19 cellular contexts compared by ENCODE assay signal in genomic region chr7:6379881-6380280, GRCh38. TPM values are rescaled to one million over a fixed set of nuclear protein-coding genes. Genes with fewer than 3 reads are reported as not detected.
DNase-seq lines count a peak whose midpoint lies in the region; ATAC-seq and TF ChIP-seq lines count a peak whose summit lies in the region.
"Had no signal": no experiment of that assay in that cellular context is flagged by ENCODE, and none has a peak within 500 bp of the region (broad histone marks: within the 10 kb centered on the region; RNA-seq: fewer than 3 reads in every experiment).

No MANE protein-coding gene starts in this region.

- no peaks in the 10 kb centered on the region for H3K9me3 ChIP-seq in Caco-2
- no peaks in the 10 kb centered on the region for H3K9me3 ChIP-seq in colonic mucosa

- no peak overlapping the region for H3K27ac ChIP-seq in colonic mucosa

- H3K27me3 Mint-ChIP-seq in stimulated activated naive CD8-positive, alpha-beta T cell treated with anti-CD3 and anti-CD28 coated beads, Interleukin-15, Interleukin-2, amounts not matched to agents 100 ng/mL and 50 ng/mL, for 24 hours: no peaks in the 10 kb centered on the region
- no peaks in the 10 kb centered on the region for H3K27me3 Mint-ChIP-seq in stimulated activated naive CD8-positive, alpha-beta T cell treated with anti-CD3 and anti-CD28 coated beads, Interleukin-15, amount 100 ng/mL, for 72 hours
- no peaks in the 10 kb centered on the region for H3K27me3 Mint-ChIP-seq in activated T-helper 2 cell treated with anti-CD3 and anti-CD28 coated beads, Interferon-gamma antibody, Interleukin-2, Interleukin-4, amounts not matched to agents 10 μg/mL and 5 μg/mL and 100 μg/mL, durations not matched to agents 14 hours and 24 hours and 36 hours (ENCODE audit: low read depth)
- H3K27me3 Mint-ChIP-seq in naive B cell (no peaks in the 10 kb centered on the region), type B pancreatic cell (no peaks in the 10 kb centered on the region), Caco-2 (ENCODE audit: insufficient read depth, unreplicated experiment) (no peaks in the 10 kb centered on the region)

- peak overlapping the region; percentile 15 for H3K4me3 Mint-ChIP-seq in stimulated activated naive CD8-positive, alpha-beta T cell treated with anti-CD3 and anti-CD28 coated beads, Interleukin-15, Interleukin-2, amounts not matched to agents 100 ng/mL and 50 ng/mL, for 24 hours
- peak overlapping the region in 1 of 2 donors; percentile 46 for H3K4me3 Mint-ChIP-seq in stimulated activated naive CD8-positive, alpha-beta T cell treated with anti-CD3 and anti-CD28 coated beads, Interleukin-15, amount 100 ng/mL, for 72 hours
- peak overlapping the region; percentile 34 for H3K4me3 Mint-ChIP-seq in activated T-helper 2 cell treated with anti-CD3 and anti-CD28 coated beads, Interferon-gamma antibody, Interleukin-2, Interleukin-4, amounts not matched to agents 10 μg/mL and 5 μg/mL and 100 μg/mL, durations not matched to agents 14 hours and 24 hours and 36 hours (ENCODE audit: low read depth)
- H3K4me3 Mint-ChIP-seq in naive B cell: no peak overlapping the region
- peak overlapping the region; percentile 1 for H3K4me3 Mint-ChIP-seq in type B pancreatic cell
- no peak overlapping the region for H3K4me3 Mint-ChIP-seq in Caco-2 (ENCODE audit: unreplicated experiment)
- H3K4me3 Mint-ChIP-seq: T-helper 1 cell treated with Interleukin-12 subunit alpha and Interleukin-12 subunit beta and Interleukin-4 antibody, amounts not matched to agents 30 μg/mL and 1 μg/mL, for 36 hours had no signal

- H3K4me1 ChIP-seq in Caco-2 (peaks cover 46% of the 10 kb centered on the region), colonic mucosa (peaks cover 33% of the 10 kb centered on the region)

- no TSS peak for BruUV-seq in Caco-2 (replicated peaks; lab: Mats Ljungman, UMichigan)

- peak overlapping the region; percentile 64 for H3K27ac Mint-ChIP-seq in stimulated activated naive CD8-positive, alpha-beta T cell treated with anti-CD3 and anti-CD28 coated beads, Interleukin-15, Interleukin-2, amounts not matched to agents 100 ng/mL and 50 ng/mL, for 24 hours
- no peak overlapping the region for H3K27ac Mint-ChIP-seq in stimulated activated naive CD8-positive, alpha-beta T cell treated with anti-CD3 and anti-CD28 coated beads, Interleukin-15, amount 100 ng/mL, for 72 hours
- peak overlapping the region; percentile 10 for H3K27ac Mint-ChIP-seq in activated T-helper 2 cell treated with anti-CD3 and anti-CD28 coated beads, Interferon-gamma antibody, Interleukin-2, Interleukin-4, amounts not matched to agents 10 μg/mL and 5 μg/mL and 100 μg/mL, durations not matched to agents 14 hours and 24 hours and 36 hours
- H3K27ac Mint-ChIP-seq in naive B cell: peak overlapping the region; percentile 5 to 92 (median 64)
- H3K27ac Mint-ChIP-seq in type B pancreatic cell: peak overlapping the region; percentile 44
- H3K27ac Mint-ChIP-seq in Caco-2 (ENCODE audit: unreplicated experiment): no peak overlapping the region
- H3K27ac Mint-ChIP-seq: T-helper 1 cell treated with Interleukin-12 subunit alpha and Interleukin-12 subunit beta and Interleukin-4 antibody, amounts not matched to agents 30 μg/mL and 1 μg/mL, for 36 hours had no signal

- no peaks in the 10 kb centered on the region for H3K27me3 ChIP-seq in Caco-2 (replicated peaks; ENCODE audit: control insufficient read depth, insufficient read depth, low read length)
- H3K27me3 ChIP-seq in colonic mucosa: no peaks in the 10 kb centered on the region

- H3K4me3 ChIP-seq in Caco-2 (ENCODE audit: low read depth, low read length) (no peak overlapping the region), colonic mucosa (no peak overlapping the region)

- no peak for ATAC-seq in stimulated activated naive CD8-positive, alpha-beta T cell treated with anti-CD3 and anti-CD28 coated beads, Interleukin-15, amount 100 ng/mL, for 72 hours
- no peak for ATAC-seq in naive B cell (ENCODE audit: low read depth in 2 of 2)

- peak overlapping the region in 1 of 2 donors; percentile 26 for H3K9ac ChIP-seq in colonic mucosa (ENCODE audit: low read depth in 2 of 2, low read length in 2 of 2)

- CTCF ChIA-PET in Caco-2 (lab: Charles Lee): no interaction called here

- H3K36me3 Mint-ChIP-seq in stimulated activated naive CD8-positive, alpha-beta T cell treated with anti-CD3 and anti-CD28 coated beads, Interleukin-15, Interleukin-2, amounts not matched to agents 100 ng/mL and 50 ng/mL, for 24 hours (ENCODE audit: low read depth): peaks cover 47% of the 10 kb centered on the region
- peaks cover 45% of the 10 kb centered on the region for H3K36me3 Mint-ChIP-seq in activated T-helper 2 cell treated with anti-CD3 and anti-CD28 coated beads, Interferon-gamma antibody, Interleukin-2, Interleukin-4, amounts not matched to agents 10 μg/mL and 5 μg/mL and 100 μg/mL, durations not matched to agents 14 hours and 24 hours and 36 hours (ENCODE audit: low read depth)
- H3K36me3 Mint-ChIP-seq in naive B cell (no peaks in the 10 kb centered on the region), type B pancreatic cell (peaks cover 14% of the 10 kb centered on the region), Caco-2 (ENCODE audit: insufficient read depth, unreplicated experiment) (peaks cover 63% of the 10 kb centered on the region)

- intact Hi-C loops in activated T-helper 2 cell treated with anti-CD3 and anti-CD28 coated beads, Interferon-gamma antibody, Interleukin-2, Interleukin-4, amounts not matched to agents 10 μg/mL and 5 μg/mL and 100 μg/mL, durations not matched to agents 14 hours and 24 hours and 36 hours (cut with micrococcal nuclease): no loop called here
- intact Hi-C loops in Caco-2 (cut with micrococcal nuclease; ENCODE audit: unreplicated experiment) (loop anchor here (10.0 kb wide), 1 partner anchor 55 kb away; no protein-coding TSS in a partner anchor), colonic mucosa (cut with DNase I) (no loop called here)

- DNase-seq in stimulated activated naive CD8-positive, alpha-beta T cell treated with anti-CD3 and anti-CD28 coated beads, Interleukin-15, amount 100 ng/mL, for 72 hours: no peak
- no peak for DNase-seq in activated T-helper 2 cell treated with anti-CD3 and anti-CD28 coated beads, Interferon-gamma antibody, Interleukin-2, Interleukin-4, amounts not matched to agents 10 μg/mL and 5 μg/mL and 100 μg/mL, durations not matched to agents 14 hours and 24 hours and 36 hours (ENCODE audit: low spot score)
- DNase-seq in naive B cell (no peak), type B pancreatic cell (ENCODE audit: extremely low spot score, unreplicated experiment) (no peak), DMS53 treated with DMSO at 0.1 percent for 48 hours (lab: John Stamatoyannopoulos, UW; ENCODE audit: unreplicated experiment) (no peak), Caco-2 (no peak), colonic mucosa (no peak)
- DNase-seq: activated CD4-positive, alpha-beta T cell treated with anti-CD3 and anti-CD28 coated beads, Interleukin-2, amount 50 U/mL, for 48 hours; foreskin fibroblast; GDM1; H7; Kasumi-1; NCI-H1694; NCI-H510A treated with DMSO at 0.1 percent for 48 hours; retina; stimulated activated CD4-positive, alpha-beta T cell treated with anti-CD3 and anti-CD28 coated beads, Interleukin-4, amount 100 ng/mL, for 24 hours; stimulated activated naive CD4-positive, alpha-beta T cell had no signal

- POLR2A ChIA-PET in Caco-2 (lab: Charles Lee): no interaction called here

- peaks cover 77% of the 10 kb centered on the region for H3K4me1 Mint-ChIP-seq in stimulated activated naive CD8-positive, alpha-beta T cell treated with anti-CD3 and anti-CD28 coated beads, Interleukin-15, Interleukin-2, amounts not matched to agents 100 ng/mL and 50 ng/mL, for 24 hours (ENCODE audit: low read depth)
- H3K4me1 Mint-ChIP-seq in stimulated activated naive CD8-positive, alpha-beta T cell treated with anti-CD3 and anti-CD28 coated beads, Interleukin-15, amount 100 ng/mL, for 72 hours: peaks cover 81% of the 10 kb centered on the region
- peaks cover 50% of the 10 kb centered on the region for H3K4me1 Mint-ChIP-seq in activated T-helper 2 cell treated with anti-CD3 and anti-CD28 coated beads, Interferon-gamma antibody, Interleukin-2, Interleukin-4, amounts not matched to agents 10 μg/mL and 5 μg/mL and 100 μg/mL, durations not matched to agents 14 hours and 24 hours and 36 hours (ENCODE audit: low read depth)
- H3K4me1 Mint-ChIP-seq in naive B cell (peaks cover 41 to 80% (median 63%) of the 10 kb centered on the region in 3 donors), type B pancreatic cell (ENCODE audit: unreplicated experiment) (peaks cover 45% of the 10 kb centered on the region), Caco-2 (ENCODE audit: low read depth, unreplicated experiment) (peaks cover 14% of the 10 kb centered on the region)

- H3K36me3 ChIP-seq in Caco-2 (ENCODE audit: control insufficient read depth, insufficient read depth, low read length): no peaks in the 10 kb centered on the region
- no peaks in the 10 kb centered on the region for H3K36me3 ChIP-seq in colonic mucosa

- TF ChIP-seq CTCF in type B pancreatic cell (conservative IDR thresholded peaks at IDR 0.05) (no peak), Caco-2 (IDR thresholded peaks at IDR 0.05; ENCODE audit: insufficient read depth in 1 of 2, low read depth in 1 of 2, low read length in 1 of 2, severe bottlenecking in 1 of 2, unreplicated experiment in 1 of 2) (no peak), colonic mucosa (IDR thresholded peaks at IDR 0.05) (no peak)

- H3K9me3 Mint-ChIP-seq in stimulated activated naive CD8-positive, alpha-beta T cell treated with anti-CD3 and anti-CD28 coated beads, Interleukin-15, Interleukin-2, amounts not matched to agents 100 ng/mL and 50 ng/mL, for 24 hours: no peaks in the 10 kb centered on the region
- no peaks in the 10 kb centered on the region for H3K9me3 Mint-ChIP-seq in stimulated activated naive CD8-positive, alpha-beta T cell treated with anti-CD3 and anti-CD28 coated beads, Interleukin-15, amount 100 ng/mL, for 72 hours
- no peaks in the 10 kb centered on the region for H3K9me3 Mint-ChIP-seq in activated T-helper 2 cell treated with anti-CD3 and anti-CD28 coated beads, Interferon-gamma antibody, Interleukin-2, Interleukin-4, amounts not matched to agents 10 μg/mL and 5 μg/mL and 100 μg/mL, durations not matched to agents 14 hours and 24 hours and 36 hours
- H3K9me3 Mint-ChIP-seq in naive B cell: no peaks in the 10 kb centered on the region
- H3K9me3 Mint-ChIP-seq in type B pancreatic cell: no peaks in the 10 kb centered on the region
- H3K9me3 Mint-ChIP-seq in Caco-2 (ENCODE audit: unreplicated experiment): no peaks in the 10 kb centered on the region
- H3K9me3 Mint-ChIP-seq: T-helper 1 cell treated with Interleukin-12 subunit alpha and Interleukin-12 subunit beta and Interleukin-4 antibody, amounts not matched to agents 30 μg/mL and 1 μg/mL, for 36 hours had no signal

RNA-seq across cellular contexts. Expression of gene RAC1, which starts 5.6 kb away (rescaled TPM):
- total RNA-seq in activated T-helper 2 cell treated with anti-CD3 and anti-CD28 coated beads, Interferon-gamma antibody, Interleukin-2, Interleukin-4, amounts not matched to agents 10 μg/mL and 5 μg/mL and 100 μg/mL, durations not matched to agents 14 hours and 24 hours and 36 hours: 174 and 175 TPM in 2 replicates
- 100 to 1,000 TPM; 228 to 346 (median 298) TPM for polyA plus RNA-seq in naive B cell (ENCODE audit: low read depth in 6 of 6)
- 204 and 253 TPM in 2 replicates for total RNA-seq in type B pancreatic cell (ENCODE audit: low replicate concordance)
- total RNA-seq in Caco-2 (2022): 307 and 319 TPM in 2 replicates
- 100 to 1,000 TPM; 384 to 417 TPM for total RNA-seq in colonic mucosa

RNA-seq across cellular contexts. Expression of gene FAM220A, which starts 31.1 kb away (rescaled TPM):
- total RNA-seq in activated T-helper 2 cell treated with anti-CD3 and anti-CD28 coated beads, Interferon-gamma antibody, Interleukin-2, Interleukin-4, amounts not matched to agents 10 μg/mL and 5 μg/mL and 100 μg/mL, durations not matched to agents 14 hours and 24 hours and 36 hours: 7.6 and 8.9 TPM in 2 replicates
- 10 to 100 TPM in 2 of 6 donors, 1 to 10 TPM in 4; 4.3 to 12.2 (median 8.8) TPM for polyA plus RNA-seq in naive B cell (ENCODE audit: low read depth in 6 of 6)
- total RNA-seq in type B pancreatic cell (ENCODE audit: low replicate concordance): 22.0 and 23.2 TPM in 2 replicates
- 15.3 and 17.1 TPM in 2 replicates for total RNA-seq in Caco-2 (2022)
- 10 to 100 TPM in 1 of 2 donors, 1 to 10 TPM in 1; 9.3 to 15.7 TPM for total RNA-seq in colonic mucosa

Comparison
In these comparisons a context has a peak if more than half of its experiments do, and no peak if none do; other contexts are left out.
1. H3K27ac Mint-ChIP-seq: peak in stimulated activated naive CD8-positive, alpha-beta T cell treated with anti-CD3 and anti-CD28 coated beads, Interleukin-15, Interleukin-2, amounts not matched to agents 100 ng/mL and 50 ng/mL, for 24 hours (single experiment), activated T-helper 2 cell treated with anti-CD3 and anti-CD28 coated beads, Interferon-gamma antibody, Interleukin-2, Interleukin-4, amounts not matched to agents 10 μg/mL and 5 μg/mL and 100 μg/mL, durations not matched to agents 14 hours and 24 hours and 36 hours (single experiment), naive B cell (6 of 6) and type B pancreatic cell (single experiment); none in stimulated activated naive CD8-positive, alpha-beta T cell treated with anti-CD3 and anti-CD28 coated beads, Interleukin-15, amount 100 ng/mL, for 72 hours (0 of 2) and Caco-2 (single experiment).
2. H3K4me3 Mint-ChIP-seq: peak in stimulated activated naive CD8-positive, alpha-beta T cell treated with anti-CD3 and anti-CD28 coated beads, Interleukin-15, Interleukin-2, amounts not matched to agents 100 ng/mL and 50 ng/mL, for 24 hours (single experiment), activated T-helper 2 cell treated with anti-CD3 and anti-CD28 coated beads, Interferon-gamma antibody, Interleukin-2, Interleukin-4, amounts not matched to agents 10 μg/mL and 5 μg/mL and 100 μg/mL, durations not matched to agents 14 hours and 24 hours and 36 hours (single experiment) and type B pancreatic cell (single experiment); none in naive B cell (0 of 8) and Caco-2 (single experiment).